In the genomic region with DNA sequence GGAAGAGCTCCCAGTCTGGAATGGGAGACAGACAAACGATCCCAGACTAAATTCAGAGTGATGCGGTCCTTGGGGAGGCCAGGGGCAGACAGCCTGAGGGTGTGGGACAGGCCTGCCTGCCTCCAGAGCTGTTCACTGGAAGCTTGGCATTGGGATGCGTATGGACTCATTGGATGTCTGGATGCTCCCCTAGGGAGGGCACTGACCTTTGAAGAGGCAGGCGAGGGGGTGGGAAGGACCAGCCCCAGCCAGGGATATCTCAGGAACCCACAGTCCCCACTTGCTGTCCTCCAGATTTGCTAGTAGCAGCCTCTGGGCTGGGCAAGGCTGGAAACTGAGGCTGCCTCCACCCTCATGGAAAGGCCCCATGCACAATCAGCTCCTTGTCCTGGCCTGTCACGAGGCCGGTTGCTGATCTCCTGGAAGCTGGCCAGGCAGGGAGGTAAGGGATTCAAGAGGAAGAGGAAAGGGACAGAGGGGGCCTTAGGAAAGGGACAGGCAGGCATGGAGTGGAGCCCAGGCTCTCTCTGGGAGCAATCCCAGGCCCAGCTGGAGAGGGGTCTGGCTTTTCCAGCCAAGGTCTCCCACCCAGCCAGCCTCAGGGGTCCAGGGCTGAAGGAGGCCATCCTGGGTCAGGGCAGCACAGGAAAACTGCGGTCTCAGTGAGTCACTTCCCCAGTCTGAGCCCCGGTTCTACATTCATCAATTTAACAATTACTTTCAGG, we compare ENCODE assay signal across 9 cellular contexts.
A peak's percentile ranks its signal among the peaks of the same experiment; 100 is the strongest.
DNase-seq lines count a peak whose midpoint lies in the region; ATAC-seq and TF ChIP-seq lines count a peak whose summit lies in the region.
"Had no signal": no experiment of that assay in that cellular context is flagged by ENCODE, and none has a peak within 500 bp of the region (broad histone marks: within the 10 kb centered on the region; RNA-seq: fewer than 3 reads in every experiment).

No MANE protein-coding gene starts in this region.

- H2BK120ac ChIP-seq in mesenchymal stem cell (ENCODE audit: low read depth, low read length): no peak overlapping the region

- intact Hi-C loops in testis (cut with DNase I; ENCODE audit: low total_unique reads): no loop called here

- H3K27me3 ChIP-seq in mesenchymal stem cell (ENCODE audit: control insufficient read depth in 1 of 2, insufficient read depth in 1 of 2, low read length in 2 of 2): peaks cover 11 to 28% of the 10 kb centered on the region in 2 experiments
- no peaks in the 10 kb centered on the region for H3K27me3 ChIP-seq in testis

- H2AK5ac ChIP-seq in mesenchymal stem cell (ENCODE audit: low read length, severe bottlenecking): no peak overlapping the region

- peak overlapping the region; percentile 53 for H3K27ac Mint-ChIP-seq in HFFc6
- no peak overlapping the region for H3K27ac Mint-ChIP-seq in stimulated activated naive CD8-positive, alpha-beta T cell treated with anti-CD3 and anti-CD28 coated beads, Interleukin-15, amount 100 ng/mL, for 72 hours

- peak overlapping the region; percentile 45 for H4K91ac ChIP-seq in mesenchymal stem cell (ENCODE audit: low read length)

- H3K4me3 ChIP-seq in epithelial cell of esophagus (ENCODE audit: low read length): no peak overlapping the region
- H3K4me3 ChIP-seq in mesenchymal stem cell (ENCODE audit: insufficient read depth in 1 of 2, low read depth in 1 of 2, low read length in 2 of 2): peak overlapping the region in 1 of 2 experiments; percentile 24
- no peak overlapping the region for H3K4me3 ChIP-seq in testis

- H3K9me3 ChIP-seq in mesenchymal stem cell (ENCODE audit: control insufficient read depth, low read length) (no peaks in the 10 kb centered on the region), testis (no peaks in the 10 kb centered on the region)

- peak overlapping the region; percentile 28; the same call in 1 of the 2 replicates for H3K4me3 Mint-ChIP-seq in HFFc6
- H3K4me3 Mint-ChIP-seq in stimulated activated naive CD8-positive, alpha-beta T cell treated with anti-CD3 and anti-CD28 coated beads, Interleukin-15, amount 100 ng/mL, for 72 hours: no peak overlapping the region

- H3K23ac ChIP-seq in mesenchymal stem cell (ENCODE audit: low read length in 2 of 2): peak overlapping the region in 1 of 2 experiments; percentile 66

- no peaks in the 10 kb centered on the region for H3K36me3 Mint-ChIP-seq in HFFc6 (ENCODE audit: low read depth)

- DNase-seq in HFFc6 (no peak), epithelial cell of esophagus (ENCODE audit: low read depth) (peak; percentile 33), mesenchymal stem cell (no peak), testis (peak; percentile 70), NCI-H2227 treated with DMSO at 0.1 percent for 48 hours (lab: John Stamatoyannopoulos, UW) (no peak)
- DNase-seq in stimulated activated naive CD8-positive, alpha-beta T cell treated with anti-CD3 and anti-CD28 coated beads, Interleukin-15, amount 100 ng/mL, for 72 hours: no peak
- no peak for DNase-seq in activated effector memory CD4-positive, alpha-beta T cell treated with Interleukin-2 at 50 U/mL for 16 hours
- DNase-seq: NCI-H1417 treated with DMSO at 0.1 percent for 48 hours had no signal

- H2AFZ ChIP-seq in mesenchymal stem cell (ENCODE audit: low read depth, low read length): no peak overlapping the region

- peak overlapping the region; percentile 59 for H4K8ac ChIP-seq in mesenchymal stem cell (ENCODE audit: low read length)

- H3K4me1 Mint-ChIP-seq in HFFc6 (ENCODE audit: low read depth): peaks cover 44% of the 10 kb centered on the region
- H3K4me1 Mint-ChIP-seq in stimulated activated naive CD8-positive, alpha-beta T cell treated with anti-CD3 and anti-CD28 coated beads, Interleukin-15, amount 100 ng/mL, for 72 hours: no peaks in the 10 kb centered on the region

- H3K18ac ChIP-seq in mesenchymal stem cell (ENCODE audit: low read depth in 1 of 2, low read length in 2 of 2): peak overlapping the region in 1 of 2 experiments; percentile 19

- H3K9me3 Mint-ChIP-seq in HFFc6: no peaks in the 10 kb centered on the region
- no peaks in the 10 kb centered on the region for H3K9me3 Mint-ChIP-seq in stimulated activated naive CD8-positive, alpha-beta T cell treated with anti-CD3 and anti-CD28 coated beads, Interleukin-15, amount 100 ng/mL, for 72 hours

- H3K4me1 ChIP-seq in mesenchymal stem cell (ENCODE audit: control insufficient read depth, insufficient read depth, low read depth, low read length) (peaks cover 24% of the 10 kb centered on the region), testis (peaks cover 24% of the 10 kb centered on the region)

- H2BK5ac ChIP-seq in mesenchymal stem cell (ENCODE audit: low read depth, low read length, poor library complexity, severe bottlenecking): no peak overlapping the region

- H3K36me3 ChIP-seq in mesenchymal stem cell (ENCODE audit: control insufficient read depth in 1 of 2, insufficient read depth in 2 of 2, low read depth in 1 of 2, low read length in 2 of 2) (no peaks in the 10 kb centered on the region), testis (ENCODE audit: low read depth, missing control alignments) (no peaks in the 10 kb centered on the region)

- peak overlapping the region in 1 of 2 experiments; percentile 78 for H3K14ac ChIP-seq in mesenchymal stem cell (ENCODE audit: low read length in 2 of 2)

- H3K4ac ChIP-seq in mesenchymal stem cell (ENCODE audit: low read depth in 1 of 2, low read length in 2 of 2): peak overlapping the region in 1 of 2 experiments; percentile 53

- peak overlapping the region in 1 of 2 experiments; percentile 6 for H2BK12ac ChIP-seq in mesenchymal stem cell (ENCODE audit: low read length in 2 of 2)

- H3K9ac ChIP-seq in mesenchymal stem cell (ENCODE audit: low read length): peak overlapping the region; percentile 45

- H3K79me1 ChIP-seq in mesenchymal stem cell (replicated peaks; ENCODE audit: low read length, poor library complexity, severe bottlenecking): no peaks in the 10 kb centered on the region

- no peak for ATAC-seq in stimulated activated naive CD8-positive, alpha-beta T cell treated with anti-CD3 and anti-CD28 coated beads, Interleukin-15, amount 100 ng/mL, for 72 hours
- no peak for ATAC-seq in GM18502 (IDR thresholded peaks at IDR 0.05; ENCODE audit: poor library complexity, unreplicated experiment)

- H3K4me2 ChIP-seq in mesenchymal stem cell (ENCODE audit: low read length, poor library complexity, severe bottlenecking): no peak overlapping the region

- TF ChIP-seq CTCF in HFFc6 (IDR thresholded peaks at IDR 0.05): no peak
- no peak for TF ChIP-seq CTCF in epithelial cell of esophagus (IDR thresholded peaks at IDR 0.05; ENCODE audit: insufficient read depth, low read depth, low read length, missing control alignments)
- TF ChIP-seq CTCF in testis (IDR thresholded peaks at IDR 0.05): no peak

- H3K27me3 Mint-ChIP-seq in HFFc6 (ENCODE audit: insufficient read depth): peaks cover 9% of the 10 kb centered on the region
- H3K27me3 Mint-ChIP-seq in stimulated activated naive CD8-positive, alpha-beta T cell treated with anti-CD3 and anti-CD28 coated beads, Interleukin-15, amount 100 ng/mL, for 72 hours: peaks cover 11% of the 10 kb centered on the region

- H3K27ac ChIP-seq in mesenchymal stem cell (ENCODE audit: low read length, poor library complexity, severe bottlenecking) (no peak overlapping the region), testis (peak overlapping the region in 1 of 2 donors; percentile 45)

- WGBS in mesenchymal stem cell: 49% methylated on average over 6 of the region's 8 CpGs
- 32 to 33% methylated on average over 6 to 8 of the region's 8 CpGs for WGBS in testis, 2 donors

- no peak overlapping the region for H2BK15ac ChIP-seq in mesenchymal stem cell (ENCODE audit: low read depth, poor library complexity, severe bottlenecking)

- no peak for TF ChIP-seq POLR2A in testis (IDR thresholded peaks at IDR 0.05)

Comparison
In these comparisons a context has a peak if more than half of its experiments do, and no peak if none do; other contexts are left out.
1. DNase-seq: peak in epithelial cell of esophagus (single experiment) and testis (single experiment); none in HFFc6 (single experiment), mesenchymal stem cell (single experiment), NCI-H2227 treated with DMSO at 0.1 percent for 48 hours (single experiment), stimulated activated naive CD8-positive, alpha-beta T cell treated with anti-CD3 and anti-CD28 coated beads, Interleukin-15, amount 100 ng/mL, for 72 hours (0 of 2) and activated effector memory CD4-positive, alpha-beta T cell treated with Interleukin-2 at 50 U/mL for 16 hours (single experiment).